In the genomic region with DNA sequence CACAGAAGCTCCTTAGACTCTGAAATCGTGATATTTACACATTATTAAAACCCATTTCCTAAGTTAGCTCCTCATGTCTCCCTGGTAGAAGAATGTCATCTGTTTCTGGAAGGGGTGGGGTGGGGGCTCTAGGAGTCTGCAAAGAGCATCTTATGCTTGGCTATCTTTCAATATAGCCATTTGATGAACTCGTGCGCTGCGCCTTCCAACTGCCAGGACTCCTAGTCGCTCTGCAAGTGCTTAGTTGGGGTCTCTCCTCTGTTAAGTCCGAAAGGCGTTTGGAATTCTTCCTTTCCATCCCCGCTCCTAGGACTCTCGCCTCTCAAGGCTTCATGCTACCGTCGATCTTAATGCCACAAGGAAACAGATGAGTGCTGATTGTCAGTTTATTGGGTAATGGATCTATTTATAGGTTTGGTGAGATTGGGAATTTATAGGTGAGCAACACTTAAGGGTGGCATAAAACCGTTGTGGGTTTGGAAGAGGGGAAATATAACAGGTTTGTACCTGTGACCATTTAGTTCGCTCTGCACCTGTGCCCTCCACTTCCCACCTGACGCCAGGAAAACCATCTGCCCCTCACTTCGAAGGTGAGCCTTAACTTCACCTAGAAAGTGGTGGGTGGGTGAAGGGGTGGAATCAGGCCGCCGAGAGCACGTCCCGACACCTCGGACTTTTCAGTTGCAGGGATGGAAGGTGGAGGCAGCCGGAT, we compare ENCODE assay signal across 12 cellular contexts. TPM values are rescaled to one million over a fixed set of nuclear protein-coding genes. Genes with fewer than 3 reads are reported as not detected.
DNase-seq lines count a peak whose midpoint lies in the region; ATAC-seq and TF ChIP-seq lines count a peak whose summit lies in the region.
"Had no signal": no experiment of that assay in that cellular context is flagged by ENCODE, and none has a peak within 500 bp of the region (broad histone marks: within the 10 kb centered on the region; RNA-seq: fewer than 3 reads in every experiment).

No MANE protein-coding gene starts in this region.

- peaks cover 13% of the 10 kb centered on the region for H3K4me1 Mint-ChIP-seq in activated naive CD8-positive, alpha-beta T cell (ENCODE audit: low read depth)
- peaks cover 16% of the 10 kb centered on the region for H3K4me1 Mint-ChIP-seq in activated naive CD8-positive, alpha-beta T cell treated with anti-CD3 and anti-CD28 coated beads, Interleukin-2, amount 50 U/mL, for 24 hours
- no peaks in the 10 kb centered on the region for H3K4me1 Mint-ChIP-seq in type B pancreatic cell (ENCODE audit: unreplicated experiment)

- H3K27ac Mint-ChIP-seq in activated naive CD8-positive, alpha-beta T cell: no peak overlapping the region
- no peak overlapping the region for H3K27ac Mint-ChIP-seq in activated naive CD8-positive, alpha-beta T cell treated with anti-CD3 and anti-CD28 coated beads, Interleukin-2, amount 50 U/mL, for 24 hours
- H3K27ac Mint-ChIP-seq in type B pancreatic cell: no peak overlapping the region

- H3K4me1 ChIP-seq in muscle layer of duodenum (ENCODE audit: control insufficient read depth in 1 of 2, insufficient read depth in 2 of 2, low read length in 2 of 2): peaks cover 0 to 12% of the 10 kb centered on the region in 2 donors

- no peak for DNase-seq in activated naive CD8-positive, alpha-beta T cell treated with anti-CD3 and anti-CD28 coated beads, Interleukin-2, amount 50 U/mL, for 24 hours
- no peak for DNase-seq in type B pancreatic cell (ENCODE audit: extremely low spot score, unreplicated experiment)
- DNase-seq in MV-4-11 (lab: John Stamatoyannopoulos, UW): no peak
- no peak for DNase-seq in AG08395 (ENCODE audit: low spot score)
- no peak for DNase-seq in GM19238 (ENCODE audit: insufficient read length, low spot score)

- peaks cover 9% of the 10 kb centered on the region for H3K27me3 ChIP-seq in muscle layer of duodenum (ENCODE audit: low read depth, low read length)

- H3K9me3 ChIP-seq in muscle layer of duodenum (ENCODE audit: control insufficient read depth in 1 of 2, low read length in 2 of 2): no peaks in the 10 kb centered on the region
- H3K9me3 ChIP-seq: upper lobe of left lung had no signal

- H3K27me3 Mint-ChIP-seq in activated naive CD8-positive, alpha-beta T cell: peaks cover 23% of the 10 kb centered on the region
- H3K27me3 Mint-ChIP-seq in activated naive CD8-positive, alpha-beta T cell treated with anti-CD3 and anti-CD28 coated beads, Interleukin-2, amount 50 U/mL, for 24 hours: peaks cover 49% of the 10 kb centered on the region
- peaks cover 83% of the 10 kb centered on the region for H3K27me3 Mint-ChIP-seq in type B pancreatic cell

- H3K4me3 Mint-ChIP-seq in activated naive CD8-positive, alpha-beta T cell: peak overlapping the region; percentile 43
- no peak overlapping the region for H3K4me3 Mint-ChIP-seq in activated naive CD8-positive, alpha-beta T cell treated with anti-CD3 and anti-CD28 coated beads, Interleukin-2, amount 50 U/mL, for 24 hours
- peak overlapping the region; percentile 72 for H3K4me3 Mint-ChIP-seq in type B pancreatic cell

- H3K4me3 ChIP-seq in muscle layer of duodenum (ENCODE audit: low read depth in 1 of 2, low read length in 2 of 2): peak overlapping the region; percentile 38 to 68

- TF ChIP-seq CTCF in type B pancreatic cell (conservative IDR thresholded peaks at IDR 0.05): no peak

- no peaks in the 10 kb centered on the region for H3K36me3 Mint-ChIP-seq in activated naive CD8-positive, alpha-beta T cell
- H3K36me3 Mint-ChIP-seq in activated naive CD8-positive, alpha-beta T cell treated with anti-CD3 and anti-CD28 coated beads, Interleukin-2, amount 50 U/mL, for 24 hours (ENCODE audit: low read depth): no peaks in the 10 kb centered on the region
- H3K36me3 Mint-ChIP-seq in type B pancreatic cell: no peaks in the 10 kb centered on the region

- no peaks in the 10 kb centered on the region for H3K36me3 ChIP-seq in muscle layer of duodenum (ENCODE audit: control insufficient read depth in 1 of 2, insufficient read depth in 2 of 2, low read length in 2 of 2)
- H3K36me3 ChIP-seq: upper lobe of left lung had no signal

- H3K27ac ChIP-seq in cingulate gyrus (ENCODE audit: low read depth, low read length): peak overlapping the region; percentile 54
- H3K27ac ChIP-seq in muscle layer of duodenum (ENCODE audit: low read length): no peak overlapping the region
- H3K27ac ChIP-seq: SK-N-MC, skin epidermis, upper lobe of left lung had no signal

- H3K9me3 Mint-ChIP-seq in activated naive CD8-positive, alpha-beta T cell (ENCODE audit: low read depth): no peaks in the 10 kb centered on the region
- no peaks in the 10 kb centered on the region for H3K9me3 Mint-ChIP-seq in activated naive CD8-positive, alpha-beta T cell treated with anti-CD3 and anti-CD28 coated beads, Interleukin-2, amount 50 U/mL, for 24 hours
- H3K9me3 Mint-ChIP-seq in type B pancreatic cell: no peaks in the 10 kb centered on the region
- H3K9me3 Mint-ChIP-seq: activated T-cell treated with anti-CD3 and anti-CD28 coated beads, Interleukin-2, amount 50 U/mL, for 4 hours had no signal

- ATAC-seq in activated naive CD8-positive, alpha-beta T cell treated with anti-CD3 and anti-CD28 coated beads, Interleukin-2, amount 50 U/mL, for 24 hours: no peak

RNA-seq across cellular contexts. Expression of a gene that starts 1.1 kb away (rescaled TPM):
- 0.33 and 2.4 TPM in 2 replicates for total RNA-seq in type B pancreatic cell (ENCODE audit: low replicate concordance)
- total RNA-seq: activated T-cell treated with anti-CD3 and anti-CD28 coated beads, Interleukin-2, amount 50 U/mL, for 4 hours had no signal
